Comparison of ENCODE assay signal across 26 cellular contexts in genomic region chr16:86069736-86070298, GRCh38.
"Had no signal": no experiment of that assay in that cellular context is flagged by ENCODE, and none has a peak within 500 bp of the region (broad histone marks: within the 10 kb centered on the region; RNA-seq: fewer than 3 reads in every experiment).

No MANE protein-coding gene starts in this region.

- H3K4me1 ChIP-seq: heart right ventricle, prostate gland, right atrium auricular region, thyroid gland had no signal

- H3K36me3 Mint-ChIP-seq: stimulated activated effector memory CD8-positive, alpha-beta T cell treated with anti-CD3 and anti-CD28 coated beads, Interleukin-12 subunit alpha, Interleukin-12 subunit beta, amount 100 ng/mL, for 72 hours had no signal

- H3K27ac ChIP-seq: epithelial cell of prostate, gastroesophageal sphincter, heart right ventricle, prostate gland, right atrium auricular region, stomach, thyroid gland had no signal

- H3K4me3 Mint-ChIP-seq: endodermal cell; naive thymus-derived CD4-positive, alpha-beta T cell; neural crest cell; stimulated activated effector memory CD8-positive, alpha-beta T cell treated with anti-CD3 and anti-CD28 coated beads, Interleukin-12 subunit alpha, Interleukin-12 subunit beta, amount 100 ng/mL, for 72 hours had no signal

- H3K4me2 ChIP-seq: smooth muscle cell had no signal

- H3K4me1 Mint-ChIP-seq: stimulated activated effector memory CD8-positive, alpha-beta T cell treated with anti-CD3 and anti-CD28 coated beads, Interleukin-12 subunit alpha, Interleukin-12 subunit beta, amount 100 ng/mL, for 72 hours had no signal

- H3K9me3 ChIP-seq: gastroesophageal sphincter, heart right ventricle, prostate gland, right atrium auricular region, stomach, thyroid gland had no signal

- FAIRE-seq: islet of Langerhans had no signal

- H3K9me3 Mint-ChIP-seq: neural crest cell; stimulated activated effector memory CD8-positive, alpha-beta T cell treated with anti-CD3 and anti-CD28 coated beads, Interleukin-12 subunit alpha, Interleukin-12 subunit beta, amount 100 ng/mL, for 72 hours had no signal

- ATAC-seq: esophagus mucosa; gastroesophageal sphincter; heart right ventricle; naive thymus-derived CD4-positive, alpha-beta T cell; sciatic nerve; stimulated activated effector memory CD8-positive, alpha-beta T cell treated with anti-CD3 and anti-CD28 coated beads, Interleukin-12 subunit alpha, Interleukin-12 subunit beta, amount 100 ng/mL, for 72 hours had no signal

- H3K27ac Mint-ChIP-seq: endodermal cell; naive thymus-derived CD4-positive, alpha-beta T cell; stimulated activated effector memory CD8-positive, alpha-beta T cell treated with anti-CD3 and anti-CD28 coated beads, Interleukin-12 subunit alpha, Interleukin-12 subunit beta, amount 100 ng/mL, for 72 hours had no signal

- H3K4me3 ChIP-seq: gastroesophageal sphincter, heart right ventricle, prostate gland, right atrium auricular region, smooth muscle cell, stomach, thyroid gland had no signal

- H3K36me3 ChIP-seq: gastroesophageal sphincter, heart right ventricle, prostate gland, right atrium auricular region, stomach, thyroid gland had no signal

- H3K27me3 ChIP-seq: gastroesophageal sphincter, right atrium auricular region, thyroid gland had no signal

- DNase-seq: caudate nucleus; cerebellar nuclear complex; effector CD8-positive, alpha-beta T cell; endodermal cell; foreskin fibroblast; heart right ventricle; hippocampal formation; mesendoderm; midbrain; naive thymus-derived CD4-positive, alpha-beta T cell; stimulated activated CD4-positive, alpha-beta T cell treated with anti-CD3 and anti-CD28 coated beads, Interleukin-2, amount 100 ng/mL, for 24 hours; stimulated activated CD4-positive, alpha-beta T cell treated with anti-CD3 and anti-CD28 coated beads, Interleukin-4, amount 100 ng/mL, for 24 hours; stimulated activated naive CD4-positive, alpha-beta T cell treated with Interleukin-2 at 50 U/mL for 16 hours; stomach; trophoblast cell had no signal
